Comparison of ENCODE assay signal across 17 cellular contexts in genomic region chr6:131059486-131059885, GRCh38. TPM values are rescaled to one million over a fixed set of nuclear protein-coding genes. Genes with fewer than 3 reads are reported as not detected.
DNase-seq lines count a peak whose midpoint lies in the region; ATAC-seq, FAIRE-seq and TF ChIP-seq lines count a peak whose summit lies in the region.
"Had no signal": no experiment of that assay in that cellular context is flagged by ENCODE, and none has a peak within 500 bp of the region (broad histone marks: within the 10 kb centered on the region; RNA-seq: fewer than 3 reads in every experiment).

No MANE protein-coding gene starts in this region.

- no peak for FAIRE-seq in A549 (lab: Jason Lieb, UNC)

- TF ChIP-seq POLR2A in A549 (IDR thresholded peaks at IDR 0.05; ENCODE audit: low read length) = no peak

- peak overlapping the region; percentile 93 for H3K4me2 ChIP-seq in A549

- DNase-seq in A549 (ENCODE audit: low read depth in 1 of 2, low spot score in 1 of 2) (peak; percentile 13 to 75), HCEC 1CT (peak; percentile 61), astrocyte of the spinal cord (ENCODE audit: low read depth, low spot score) (peak; percentile 62), inferior parietal cortex (ENCODE audit: extremely low spot score) (peak; percentile 34), NCI-H524 treated with DMSO at 0.1 percent for 48 hours (lab: John Stamatoyannopoulos, UW) (no peak), D341Med (ENCODE audit: low spot score) (no peak), DMS79 (lab: John Stamatoyannopoulos, UW) (no peak)
- no peak for DNase-seq in activated effector memory CD4-positive, alpha-beta T cell treated with Interleukin-2 at 50 U/mL for 16 hours
- DNase-seq: activated CD4-positive, CD25-positive, alpha-beta regulatory T cell; activated CD8-positive, alpha-beta memory T cell treated with anti-CD3 and anti-CD28 coated beads, Interleukin-2, amount 50 U/mL, for 48 hours; activated naive CD8-positive, alpha-beta T cell treated with anti-CD3 and anti-CD28 coated beads for 36 hours; DMS 273 treated with DMSO at 0.1 percent for 48 hours; midbrain; NCI-H2171; NK-92 treated with Interleukin-12 subunit alpha and Interleukin-12 subunit beta, amount 100 ng/mL, for 24 hours; ovary had no signal

- peaks cover 29% of the 10 kb centered on the region for H3K9me3 ChIP-seq in A549

- peak; percentile 40 to 51; a peak in 3 of 5 replicates for TF ChIP-seq RAD21 in A549 (conservative IDR thresholded peaks at IDR 0.05 in 1 of 2, IDR thresholded peaks at IDR 0.05 in 1 of 2)

- CTCF ChIA-PET in A549 (lab: Yijun Ruan, JAX) = interaction anchor here (0.8 kb wide), 1 partner anchor 75 kb away, joined by 3 read pairs; no protein-coding TSS in a partner anchor

- 3% methylated on average over 4 of the region's 4 CpGs for WGBS in A549 (ENCODE audit: missing lambda C conversion rate)

- peak; percentile 42 to 77; a peak in 4 of 6 replicates for ATAC-seq in A549

- peak; percentile 25; the same call in 2 of the 3 replicates for TF ChIP-seq CTCF in A549 (IDR thresholded peaks at IDR 0.05)
- TF ChIP-seq CTCF in astrocyte of the spinal cord (IDR thresholded peaks at IDR 0.05; ENCODE audit: low read depth, low read length) = no peak

- no peak for TF ChIP-seq EP300 in A549 (IDR thresholded peaks at IDR 0.05)

- H3K4me3 ChIP-seq in A549 = peak overlapping the region; percentile 9; the same call in 1 of the 3 replicates
- no peak overlapping the region for H3K4me3 ChIP-seq in astrocyte of the spinal cord (ENCODE audit: low read depth, low read length)
- H3K4me3 ChIP-seq: coronary artery, ovary had no signal

- peak overlapping the region; percentile 89 to 99 for H3K27ac ChIP-seq in A549
- H3K27ac ChIP-seq: coronary artery had no signal

- H3K4me1 ChIP-seq in A549 = peaks cover 16% of the 10 kb centered on the region

- in situ Hi-C loops in astrocyte of the spinal cord (cut with HindIII; ENCODE audit: low sequenced_read_pairs) = no loop called here

- POLR2A ChIA-PET in A549 (lab: Yijun Ruan, JAX) = no interaction called here

TF ChIP-seq in A549, 52 proteins besides CTCF, POLR2A, EP300 and RAD21:
- TF ChIP-seq SMC3 (IDR thresholded peaks at IDR 0.05) (peak; percentile 33; the same call in 2 of the 3 replicates), MAFK (IDR thresholded peaks at IDR 0.05; ENCODE audit: partially characterized antibody) (peak; percentile 34), MYC (IDR thresholded peaks at IDR 0.05; ENCODE audit: borderline replicate concordance, low read length) (no peak), GATA3 (IDR thresholded peaks at IDR 0.05; ENCODE audit: borderline replicate concordance) (peak; percentile 39; the same call in 1 of the 2 replicates), RNF2 (IDR thresholded peaks at IDR 0.05; ENCODE audit: borderline replicate concordance, low read depth) (no peak), KDM5A (IDR thresholded peaks at IDR 0.05) (no peak)

RNA-seq across cellular contexts. Expression of gene EPB41L2, which starts 3.6 kb away (rescaled TPM):
- polyA plus RNA-seq in A549 (2011; rRNA removed) (33.9 and 42.9 TPM in 2 replicates), A549 (2017; fragmentation: RNase III; extraction: RNeasy Plus Mini Kit Qiagen cat#74134 plus additional on column Dnase treatment) (50.3 to 59.9 TPM (median 56.3 TPM) in 3 replicates)
- 18.9 and 22.1 TPM in 2 replicates for polyA plus RNA-seq in A549 (2012; cell fraction: cytosol; rRNA removed)
- polyA plus RNA-seq in A549 (2012; cell fraction: nucleus; rRNA removed) = 23.5 and 43.7 TPM in 2 replicates
- 43.1 and 60.3 TPM in 2 replicates for polyA minus RNA-seq in A549 (2011; rRNA and poly(A)+ RNA removed)

Comparison
In these comparisons a context has a peak if more than half of its experiments do, and no peak if none do; other contexts are left out.
1. DNase-seq: peak in A549 (2 of 2), HCEC 1CT (single experiment), astrocyte of the spinal cord (single experiment) and inferior parietal cortex (single experiment); none in activated effector memory CD4-positive, alpha-beta T cell treated with Interleukin-2 at 50 U/mL for 16 hours (single experiment), NCI-H524 treated with DMSO at 0.1 percent for 48 hours (single experiment), D341Med (single experiment) and DMS79 (single experiment).